23 cellular contexts compared by ENCODE assay signal in genomic region chr7:1967512-1968396, GRCh38.
DNase-seq lines count a peak whose midpoint lies in the region; ATAC-seq, FAIRE-seq and TF ChIP-seq lines count a peak whose summit lies in the region.
"Had no signal": no experiment of that assay in that cellular context is flagged by ENCODE, and none has a peak within 500 bp of the region (broad histone marks: within the 10 kb centered on the region; RNA-seq: fewer than 3 reads in every experiment).

No MANE protein-coding gene starts in this region.

- TF ChIP-seq RAD21 in K562 (CRISPR knock-in tag; conservative IDR thresholded peaks at IDR 0.05 in 1 of 2, IDR thresholded peaks at IDR 0.05 in 1 of 2), result no peak

- ATAC-seq in K562 (no peak), GM18867 (IDR thresholded peaks at IDR 0.05; ENCODE audit: unreplicated experiment) (no peak)
- ATAC-seq: gastroesophageal sphincter; naive thymus-derived CD4-positive, alpha-beta T cell had no signal

- TF ChIP-seq CTCF in K562 (IDR thresholded peaks at IDR 0.05 in 2 of 3, conservative IDR thresholded peaks at IDR 0.05 in 1 of 3; ENCODE audit: insufficient read depth in 2 of 3, low read depth in 1 of 3, low read length in 3 of 3) (no peak), nephron progenitor cell (IDR thresholded peaks at IDR 0.05) (no peak)

- H3K4me3 Mint-ChIP-seq in nephron progenitor cell, result no peak overlapping the region

- H3K27me3 ChIP-seq in BLaER1 treated with 17β-estradiol and CSF1 and Interleukin-3, amounts not matched to agents 10 nM and 100 nM, result peaks cover 0 to 55% (median 0%) of the 10 kb centered on the region in 11 experiments; a peak in 8 of 22 replicates
- H3K27me3 ChIP-seq in K562 (ENCODE audit: control insufficient read depth in 2 of 2, insufficient read depth in 2 of 2, low read length in 2 of 2), result no peaks in the 10 kb centered on the region
- H3K27me3 ChIP-seq: gastroesophageal sphincter, ovary, upper lobe of left lung had no signal

- H3K36me3 ChIP-seq in BLaER1 treated with 17β-estradiol and CSF1 and Interleukin-3, amounts not matched to agents 10 nM and 100 nM, result peaks cover 39 to 77% (median 64%) of the 10 kb centered on the region in 11 experiments
- peaks cover 10% of the 10 kb centered on the region; the same call in 2 of the 3 replicates for H3K36me3 ChIP-seq in K562 (ENCODE audit: control insufficient read depth, insufficient read depth, low read length)
- H3K36me3 ChIP-seq: ovary, upper lobe of left lung had no signal

- H3K27ac ChIP-seq in BLaER1 treated with 17β-estradiol and CSF1 and Interleukin-3, amounts not matched to agents 10 nM and 100 nM, result no peak overlapping the region
- H3K27ac ChIP-seq in K562 (ENCODE audit: extremely low read depth, low read depth, low read length), result no peak overlapping the region
- H3K27ac ChIP-seq: coronary artery, gastroesophageal sphincter, HL-60, ovary, upper lobe of left lung had no signal

- H3K4me1 ChIP-seq in BLaER1 treated with 17β-estradiol and CSF1 and Interleukin-3, amounts not matched to agents 10 nM and 100 nM, result peaks cover 0 to 32% (median 11%) of the 10 kb centered on the region in 10 experiments; a peak in 11 of 20 replicates
- H3K4me1 ChIP-seq in K562 (replicated peaks in 1 of 2; ENCODE audit: control insufficient read depth in 2 of 2, insufficient read depth in 2 of 2, low read length in 2 of 2), result peaks cover 0 to 14% of the 10 kb centered on the region in 2 experiments; a peak in 1 of 5 replicates
- H3K4me1 ChIP-seq: gastroesophageal sphincter, upper lobe of left lung had no signal

- 93% methylated on average over 31 of the region's 45 CpGs for WGBS in K562 (ENCODE audit: insufficient coverage, low coverage, missing lambda C conversion rate)

- no peaks in the 10 kb centered on the region for H3K9me1 ChIP-seq in K562 (ENCODE audit: control insufficient read depth, insufficient read depth, low read length)

- no peaks in the 10 kb centered on the region for H3K9me3 Mint-ChIP-seq in nephron progenitor cell
- H3K9me3 Mint-ChIP-seq: naive thymus-derived CD4-positive, alpha-beta T cell had no signal

- no peak overlapping the region for H3K4me3 ChIP-seq in BLaER1 treated with 17β-estradiol and CSF1 and Interleukin-3, amounts not matched to agents 10 nM and 100 nM
- no peak overlapping the region for H3K4me3 ChIP-seq in K562
- H3K4me3 ChIP-seq: coronary artery, gastroesophageal sphincter, ovary, upper lobe of left lung had no signal

- no peaks in the 10 kb centered on the region for H3K27me3 Mint-ChIP-seq in nephron progenitor cell (ENCODE audit: low read depth, poor library complexity)
- H3K27me3 Mint-ChIP-seq: naive thymus-derived CD4-positive, alpha-beta T cell had no signal

- peaks cover 12 to 25% (median 16%) of the 10 kb centered on the region in 11 experiments for H3K9me3 ChIP-seq in BLaER1 treated with 17β-estradiol and CSF1 and Interleukin-3, amounts not matched to agents 10 nM and 100 nM (replicated peaks in 1 of 11)
- H3K9me3 ChIP-seq in K562 (replicated peaks; ENCODE audit: control insufficient read depth, insufficient read depth, low read depth, low read length), result no peaks in the 10 kb centered on the region
- H3K9me3 ChIP-seq: gastroesophageal sphincter, ovary, upper lobe of left lung had no signal

- no peak overlapping the region for H2AFZ ChIP-seq in K562 (ENCODE audit: low read depth, low read length)

- no peak overlapping the region for H3K9ac ChIP-seq in BLaER1 treated with 17β-estradiol and CSF1 and Interleukin-3, amounts not matched to agents 10 nM and 100 nM
- peak overlapping the region in 1 of 2 experiments; percentile 23; a peak in 1 of 4 replicates for H3K9ac ChIP-seq in K562 (ENCODE audit: insufficient read depth in 1 of 2, low read depth in 2 of 2, low read length in 2 of 2)

- H4K20me1 ChIP-seq in BLaER1 treated with 17β-estradiol and CSF1 and Interleukin-3, amounts not matched to agents 10 nM and 100 nM, result peaks cover 24 to 92% (median 81%) of the 10 kb centered on the region in 11 experiments; a peak in 19 of 22 replicates
- no peaks in the 10 kb centered on the region for H4K20me1 ChIP-seq in K562 (replicated peaks; ENCODE audit: control insufficient read depth, insufficient read depth, low read length)

- in situ Hi-C loops in K562 (cut with MboI), result no loop called here

- peaks cover 40% of the 10 kb centered on the region for H3K36me3 Mint-ChIP-seq in nephron progenitor cell (ENCODE audit: low read depth)

- peaks cover 16% of the 10 kb centered on the region for H3K4me1 Mint-ChIP-seq in nephron progenitor cell

- DNase-seq in NCI-H510A (lab: John Stamatoyannopoulos, UW) (peak; percentile 60), NCI-H510A treated with DMSO at 0.1 percent for 48 hours (lab: John Stamatoyannopoulos, UW) (no peak), K562 (ENCODE audit: extremely low read depth in 1 of 4, low spot score in 3 of 4) (no peak), nephron progenitor cell (no peak), SK-N-DZ (ENCODE audit: low spot score) (no peak), HUDEP-2 (lab: John Stamatoyannopoulos, UW; ENCODE audit: unreplicated experiment in 76 of 76) (no peak)
- DNase-seq: activated CD4-positive, alpha-beta T cell treated with anti-CD3 and anti-CD28 coated beads, Interleukin-2, amount 50 U/mL, for 1 hour; activated CD8-positive, alpha-beta memory T cell treated with anti-CD3 and anti-CD28 coated beads, Interleukin-2, amount 50 U/mL, for 4 hours; Calu3; IMR-90; islet precursor cell; mesenchymal stem cell; naive thymus-derived CD4-positive, alpha-beta T cell; NCI-H1436; ovary had no signal

- peak overlapping the region; percentile 73 for H3K27ac Mint-ChIP-seq in nephron progenitor cell
- H3K27ac Mint-ChIP-seq: activated T-helper 2 cell treated with anti-CD3 and anti-CD28 coated beads, Interferon-gamma antibody, Interleukin-2, Interleukin-4, amounts not matched to agents 10 μg/mL and 5 μg/mL and 100 μg/mL, durations not matched to agents 14 hours and 24 hours and 36 hours had no signal

- intact Hi-C loops in K562 (cut with micrococcal nuclease), result no loop called here

- peak overlapping the region in 6 of 11 experiments; percentile 4 to 58 (median 44); a peak in 11 of 22 replicates for H3K4me2 ChIP-seq in BLaER1 treated with 17β-estradiol and CSF1 and Interleukin-3, amounts not matched to agents 10 nM and 100 nM
- no peak overlapping the region for H3K4me2 ChIP-seq in K562 (ENCODE audit: insufficient read depth, low read length)

- no TSS peak for BruUV-seq in K562 (replicated peaks; lab: Mats Ljungman, UMichigan)

- H3K79me2 ChIP-seq in K562 (ENCODE audit: control insufficient read depth, insufficient read depth, low read length), result no peaks in the 10 kb centered on the region

- TF ChIP-seq EP300 in K562 (IDR thresholded peaks at IDR 0.05; ENCODE audit: low read length), result no peak

- CTCF ChIA-PET in K562 (lab: Yijun Ruan, JAX; ENCODE audit: low intra/inter-chr PET ratio), result no interaction called here

- TF ChIP-seq POLR2A in K562 (conservative IDR thresholded peaks at IDR 0.05), result no peak

- no peak for FAIRE-seq in K562 (lab: Jason Lieb, UNC)
- FAIRE-seq: A204.1 had no signal

- POLR2A ChIA-PET in K562 (lab: Yijun Ruan, JAX), result no interaction called here

TF ChIP-seq in K562, 482 proteins besides CTCF, POLR2A, EP300 and RAD21:
- TF ChIP-seq ZBTB33 (CRISPR knock-in tag; IDR thresholded peaks at IDR 0.05) (peak; percentile 75; the same call in 1 of the 2 replicates), JUND (IDR thresholded peaks at IDR 0.05; ENCODE audit: borderline replicate concordance, low read depth, low read length) (no peak), JUND (tag; IDR thresholded peaks at IDR 0.05; ENCODE audit: borderline replicate concordance, low read depth, low read length) (no peak)
TF ChIP-seq in K562: peak in this region for 1.
